In the genomic region with DNA sequence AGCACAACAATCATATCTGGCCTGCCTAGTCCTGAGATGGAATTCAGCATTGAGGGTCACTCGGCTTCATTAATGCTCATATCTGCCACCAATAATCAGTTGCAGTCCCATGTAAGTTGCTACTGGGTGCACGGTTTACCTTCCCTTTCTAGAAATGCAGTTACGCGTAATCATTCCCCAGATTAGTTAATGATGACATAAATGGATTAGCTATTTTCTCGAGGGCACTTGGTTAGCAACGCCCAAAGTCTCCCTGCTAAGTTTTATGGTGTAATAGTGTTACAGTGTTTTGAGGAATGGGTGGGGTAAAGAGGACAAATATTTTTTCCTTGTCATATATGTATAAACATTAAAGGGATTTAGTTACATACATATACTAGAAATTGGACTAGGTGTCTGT, we compare ENCODE assay signal across 16 cellular contexts.
DNase-seq lines count a peak whose midpoint lies in the region; ATAC-seq, FAIRE-seq and TF ChIP-seq lines count a peak whose summit lies in the region.
"Had no signal": no experiment of that assay in that cellular context is flagged by ENCODE, and none has a peak within 500 bp of the region (broad histone marks: within the 10 kb centered on the region; RNA-seq: fewer than 3 reads in every experiment).

No MANE protein-coding gene starts in this region.

- no peak overlapping the region for H3K9ac ChIP-seq in astrocyte (ENCODE audit: low read length)

- H3K9me3 Mint-ChIP-seq in astrocyte (ENCODE audit: unreplicated experiment) (no peaks in the 10 kb centered on the region), CD14-positive monocyte (peaks cover 0 to 2% (median 0%) of the 10 kb centered on the region in 7 donors)
- H3K9me3 Mint-ChIP-seq: HFFc6 had no signal

- H3K9me3 ChIP-seq in astrocyte (ENCODE audit: insufficient read depth, low read depth, low read length), result no peaks in the 10 kb centered on the region
- H3K9me3 ChIP-seq in small intestine (ENCODE audit: control insufficient read depth, low read depth), result no peaks in the 10 kb centered on the region
- H3K9me3 ChIP-seq in HAP-1, result no peaks in the 10 kb centered on the region
- H3K9me3 ChIP-seq: Caco-2 had no signal

- no peaks in the 10 kb centered on the region for H3K27me3 ChIP-seq in astrocyte (ENCODE audit: insufficient read depth, low read length)
- H3K27me3 ChIP-seq in small intestine (ENCODE audit: control insufficient read depth in 2 of 2, insufficient read depth in 2 of 2, low read length in 2 of 2), result no peaks in the 10 kb centered on the region
- H3K27me3 ChIP-seq in HAP-1 (ENCODE audit: low read depth), result no peaks in the 10 kb centered on the region

- DNase-seq in ACHN (peak; percentile 17), astrocyte (ENCODE audit: low read depth) (no peak), kidney tubule cell (ENCODE audit: low spot score) (peak; percentile 47), small intestine (peak; percentile 58), HAP-1 (ENCODE audit: low spot score in 2 of 2) (no peak), CD14-positive monocyte (ENCODE audit: low spot score) (no peak)
- DNase-seq: Caco-2; CD8-positive, alpha-beta memory T cell; DMS53; GF-D8; GOT3; HCEC 1CT; HFFc6 had no signal

- H3K27me3 Mint-ChIP-seq in astrocyte (ENCODE audit: low read depth, unreplicated experiment), result no peaks in the 10 kb centered on the region
- no peaks in the 10 kb centered on the region for H3K27me3 Mint-ChIP-seq in CD14-positive monocyte (ENCODE audit: low read depth in 3 of 3)

- H3K36me3 ChIP-seq in astrocyte (ENCODE audit: insufficient read depth, low read length) (peaks cover 2% of the 10 kb centered on the region), small intestine (ENCODE audit: control insufficient read depth in 2 of 2, insufficient read depth in 2 of 2, low read length in 2 of 2) (no peaks in the 10 kb centered on the region), HAP-1 (replicated peaks) (0 out of 2 replicates have a peak, but pooled peaks cover 2% of the 10 kb centered on the region)

- no peak overlapping the region for H3K4me2 ChIP-seq in astrocyte (ENCODE audit: low read length)

- H3K4me3 ChIP-seq in astrocyte (ENCODE audit: insufficient read depth, low read depth, low read length) (no peak overlapping the region), small intestine (ENCODE audit: low read depth in 1 of 2, low read length in 2 of 2) (no peak overlapping the region), HAP-1 (no peak overlapping the region)

- no peak overlapping the region for H3K4me3 Mint-ChIP-seq in astrocyte (ENCODE audit: unreplicated experiment)
- H3K4me3 Mint-ChIP-seq in CD14-positive monocyte, result no peak overlapping the region
- H3K4me3 Mint-ChIP-seq: CD8-positive, alpha-beta memory T cell; HFFc6 had no signal

- H2AFZ ChIP-seq in astrocyte (ENCODE audit: low read depth, low read length), result no peak overlapping the region

- intact Hi-C loops in CD14-positive monocyte (cut with micrococcal nuclease), result no loop called here

- H3K36me3 Mint-ChIP-seq in astrocyte (ENCODE audit: low read depth, unreplicated experiment) (no peaks in the 10 kb centered on the region), CD14-positive monocyte (no peaks in the 10 kb centered on the region)
- H3K36me3 Mint-ChIP-seq: CD8-positive, alpha-beta memory T cell had no signal

- H3K4me1 Mint-ChIP-seq in astrocyte (ENCODE audit: low read depth, unreplicated experiment) (peaks cover 9% of the 10 kb centered on the region), CD14-positive monocyte (no peaks in the 10 kb centered on the region)
- H3K4me1 Mint-ChIP-seq: CD8-positive, alpha-beta memory T cell had no signal

- H3K27ac ChIP-seq in astrocyte (ENCODE audit: low read depth, low read length) (no peak overlapping the region), small intestine (ENCODE audit: low read depth in 1 of 2, low read length in 1 of 2) (no peak overlapping the region)

- ATAC-seq in HG03469 (IDR thresholded peaks at IDR 0.05; ENCODE audit: unreplicated experiment), result no peak

- FAIRE-seq in astrocyte (lab: Jason Lieb, UNC) (peak; percentile 98), small intestine (lab: Jason Lieb, UNC) (no peak)
- FAIRE-seq: A204.1, GM19239 had no signal

- in situ Hi-C loops in ACHN (cut with HindIII; ENCODE audit: low pct_ligation_motif_present, low pct_unique_long_range_greater_than_20kb, low sequenced_read_pairs) (no loop called here), HAP-1 (cut with MboI; ENCODE audit: low sequenced_read_pairs) (no loop called here)

- H3K79me2 ChIP-seq in astrocyte (ENCODE audit: insufficient read depth, low read length), result no peaks in the 10 kb centered on the region

- H3K4me1 ChIP-seq in astrocyte (ENCODE audit: insufficient read depth, low read length) (no peaks in the 10 kb centered on the region), small intestine (ENCODE audit: control insufficient read depth in 2 of 2, insufficient read depth in 1 of 2, low read depth in 1 of 2, low read length in 1 of 2) (no peaks in the 10 kb centered on the region), HAP-1 (no peaks in the 10 kb centered on the region)
- H3K4me1 ChIP-seq: Caco-2 had no signal

- WGBS in small intestine, 3 donors, result 22 to 66% (median 55%) methylated on average over 6 of the region's 6 CpGs

- H3K27ac Mint-ChIP-seq in astrocyte (ENCODE audit: unreplicated experiment) (no peak overlapping the region), CD14-positive monocyte (no peak overlapping the region)
- H3K27ac Mint-ChIP-seq: CD8-positive, alpha-beta memory T cell; HFFc6 had no signal

- TF ChIP-seq CTCF in astrocyte (IDR thresholded peaks at IDR 0.05; ENCODE audit: insufficient read depth, low read depth, low read length), result no peak
- TF ChIP-seq CTCF in CD14-positive monocyte (IDR thresholded peaks at IDR 0.05), result no peak

- no peaks in the 10 kb centered on the region for H4K20me1 ChIP-seq in astrocyte (ENCODE audit: insufficient read depth, low read length)

Comparison
In these comparisons a context has a peak if more than half of its experiments do, and no peak if none do; other contexts are left out.
1. DNase-seq: peak in ACHN (single experiment), kidney tubule cell (single experiment) and small intestine (single experiment); none in astrocyte (single experiment), HAP-1 (0 of 2) and CD14-positive monocyte (single experiment).